8 cellular contexts compared by ENCODE assay signal in the genomic region with DNA sequence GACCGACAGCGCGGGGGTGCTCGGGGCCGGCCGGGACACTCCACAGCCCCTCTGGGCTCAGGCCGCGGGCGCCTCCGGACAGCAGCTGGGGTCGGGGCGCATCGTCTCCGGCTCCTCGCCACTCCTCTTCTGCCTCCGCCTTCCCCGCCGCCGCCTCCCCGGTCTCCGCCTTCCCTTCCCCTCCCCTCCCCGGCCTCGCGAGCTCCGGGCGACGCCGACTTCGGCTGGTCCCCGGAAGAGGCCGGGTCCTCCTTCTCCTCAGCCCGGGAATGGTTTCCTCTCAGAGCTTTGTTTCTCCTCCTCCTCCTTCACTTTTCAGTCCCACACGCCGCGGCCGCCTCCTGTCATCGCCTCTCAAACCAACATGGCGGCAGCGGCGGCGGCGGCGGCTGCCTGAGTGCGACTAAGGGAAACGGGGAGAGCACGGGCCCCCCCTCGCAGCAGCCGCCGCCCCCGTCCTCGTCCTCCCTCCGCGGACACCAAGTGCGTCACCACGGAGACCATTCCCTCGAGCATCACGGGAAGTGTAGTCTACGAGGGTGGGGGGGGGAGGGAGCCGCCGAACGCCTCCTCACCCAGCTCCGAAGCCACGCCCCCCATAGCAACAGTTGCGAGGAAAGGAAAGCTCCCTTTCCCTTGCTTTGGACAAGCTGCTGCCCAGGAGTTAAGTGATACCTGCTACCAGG. TPM values are rescaled to one million over a fixed set of nuclear protein-coding genes. Genes with fewer than 3 reads are reported as not detected.
DNase-seq lines count a peak whose midpoint lies in the region; ATAC-seq and TF ChIP-seq lines count a peak whose summit lies in the region.

A gene with protein sequence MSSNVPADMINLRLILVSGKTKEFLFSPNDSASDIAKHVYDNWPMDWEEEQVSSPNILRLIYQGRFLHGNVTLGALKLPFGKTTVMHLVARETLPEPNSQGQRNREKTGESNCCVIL (minus strand): TSS at position 405 of the 686 bp plus-strand sequence. CDS start 1,079 bp downstream, outside the sequence.

- no peaks in the 10 kb centered on the region for H3K27me3 Mint-ChIP-seq in activated naive CD8-positive, alpha-beta T cell
- peaks cover 6% of the 10 kb centered on the region for H3K27me3 Mint-ChIP-seq in glutamatergic neuron (ENCODE audit: unreplicated experiment)

- TF ChIP-seq CTCF in glutamatergic neuron (IDR thresholded peaks at IDR 0.05; ENCODE audit: partially characterized antibody, unreplicated experiment) (no peak), omental fat pad (IDR thresholded peaks at IDR 0.05) (no peak)

- H3K4me1 Mint-ChIP-seq in activated naive CD8-positive, alpha-beta T cell (ENCODE audit: low read depth): peaks cover 33% of the 10 kb centered on the region
- H3K4me1 Mint-ChIP-seq in glutamatergic neuron (ENCODE audit: low read depth, unreplicated experiment): peaks cover 12% of the 10 kb centered on the region

- peak within 1 kb of the TSS; percentile 99 for H3K27ac Mint-ChIP-seq in activated naive CD8-positive, alpha-beta T cell
- peak within 1 kb of the TSS; percentile 93 for H3K27ac Mint-ChIP-seq in glutamatergic neuron (ENCODE audit: unreplicated experiment)

- H3K4me3 Mint-ChIP-seq in activated naive CD8-positive, alpha-beta T cell: peak within 1 kb of the TSS; percentile 96
- peak within 1 kb of the TSS; percentile 95 for H3K4me3 Mint-ChIP-seq in glutamatergic neuron (ENCODE audit: unreplicated experiment)

- ATAC-seq in HG02642 (IDR thresholded peaks at IDR 0.05; ENCODE audit: poor library complexity, unreplicated experiment): peak; percentile 94
- peak; percentile 95 for ATAC-seq in omental fat pad (ENCODE audit: low FRiP score)

- peak; percentile 86 for DNase-seq in NCI-H1105 treated with DMSO at 0.1 percent for 48 hours (lab: John Stamatoyannopoulos, UW)
- peak; percentile 83 for DNase-seq in SKM-1 treated with dmso at 0.1 percent for 144 hours (lab: John Stamatoyannopoulos, UW; ENCODE audit: unreplicated experiment)
- DNase-seq in glutamatergic neuron: peak; percentile 94
- DNase-seq in omental fat pad (ENCODE audit: low spot score): peak; percentile 89

- TF ChIP-seq POLR2A in GM10847 (IDR thresholded peaks at IDR 0.05; ENCODE audit: extremely low read depth, insufficient read length): peak; percentile 69

- peak within 1 kb of the TSS; percentile 93 for H3K27ac ChIP-seq in temporal lobe (ENCODE audit: low read depth, low read length)

- H3K36me3 Mint-ChIP-seq in activated naive CD8-positive, alpha-beta T cell: no peaks in the 10 kb centered on the region
- H3K36me3 Mint-ChIP-seq in glutamatergic neuron (ENCODE audit: unreplicated experiment): no peaks in the 10 kb centered on the region

- no peaks in the 10 kb centered on the region for H3K9me3 Mint-ChIP-seq in activated naive CD8-positive, alpha-beta T cell (ENCODE audit: low read depth)
- peaks cover 10% of the 10 kb centered on the region for H3K9me3 Mint-ChIP-seq in glutamatergic neuron (ENCODE audit: unreplicated experiment)

RNA-seq across cellular contexts. Expression of the gene that starts here (rescaled TPM):
- total RNA-seq in glutamatergic neuron (ENCODE audit: unreplicated experiment) (21.3 TPM), omental fat pad (10 to 100 TPM; 23.0 to 35.8 (median 24.1) TPM), temporal lobe (65.2 TPM)

Comparison
In these comparisons a context has a peak if more than half of its experiments do, and no peak if none do; other contexts are left out.
1. Peak in every context shown above with its lines: DNase-seq, ATAC-seq and H3K27ac ChIP-seq.